20 cellular contexts compared by ENCODE assay signal in genomic region chr7:147153571-147153970, GRCh38.
DNase-seq lines count a peak whose midpoint lies in the region; ATAC-seq and TF ChIP-seq lines count a peak whose summit lies in the region.
"Had no signal": no experiment of that assay in that cellular context is flagged by ENCODE, and none has a peak within 500 bp of the region (broad histone marks: within the 10 kb centered on the region; RNA-seq: fewer than 3 reads in every experiment).

No MANE protein-coding gene starts in this region.

- H2AFZ ChIP-seq in OCI-LY3 (ENCODE audit: low read depth, low read length): no peak overlapping the region

- TF ChIP-seq CTCF in OCI-LY3 (IDR thresholded peaks at IDR 0.05; ENCODE audit: low read depth, low read length) (no peak), prostate gland (IDR thresholded peaks at IDR 0.05) (no peak)

- H3K36me3 ChIP-seq in OCI-LY3 (replicated peaks; ENCODE audit: low read depth, low read length) (no peaks in the 10 kb centered on the region), prostate gland (no peaks in the 10 kb centered on the region)
- H3K36me3 ChIP-seq: BLaER1 had no signal

- intact Hi-C loops in activated CD4-positive, alpha-beta T cell treated with anti-CD3 and anti-CD28 coated beads for 36 hours (cut with DNase I, micrococcal nuclease): no loop called here
- intact Hi-C loops in prostate gland (cut with DNase I): no loop called here

- TF ChIP-seq POLR2A in prostate gland (IDR thresholded peaks at IDR 0.05): no peak

- WGBS in prostate gland: 96% methylated on average over 3 of the region's 3 CpGs

- no peaks in the 10 kb centered on the region for H3K27me3 Mint-ChIP-seq in stimulated activated naive B cell treated with anti-CD40 and anti-IgM and Interleukin-4, amounts not matched to agents 10 μg/mL and 1 μg/mL and 100 μg/mL, for 72 hours
- no peaks in the 10 kb centered on the region for H3K27me3 Mint-ChIP-seq in activated CD4-positive, alpha-beta T cell treated with anti-CD3 and anti-CD28 coated beads for 36 hours

- POLR2A ChIA-PET in activated CD4-positive, alpha-beta T cell treated with anti-CD3 and anti-CD28 coated beads for 36 hours (lab: Charles Lee): no interaction called here

- H3K27ac ChIP-seq in OCI-LY3 (ENCODE audit: low read length) (no peak overlapping the region), prostate gland (no peak overlapping the region)
- H3K27ac ChIP-seq: BLaER1 had no signal

- H3K27me3 ChIP-seq in OCI-LY3 (ENCODE audit: low read depth, low read length) (no peaks in the 10 kb centered on the region), prostate gland (replicated peaks; ENCODE audit: insufficient read depth) (no peaks in the 10 kb centered on the region)
- H3K27me3 ChIP-seq: BLaER1 had no signal

- peaks cover 0 to 5% of the 10 kb centered on the region in 2 donors for H3K9me3 Mint-ChIP-seq in stimulated activated naive B cell treated with anti-CD40 and anti-IgM and Interleukin-4, amounts not matched to agents 10 μg/mL and 1 μg/mL and 100 μg/mL, for 72 hours
- peaks cover 7% of the 10 kb centered on the region for H3K9me3 Mint-ChIP-seq in activated CD4-positive, alpha-beta T cell treated with anti-CD3 and anti-CD28 coated beads for 36 hours (ENCODE audit: low read depth)

- H3K4me3 ChIP-seq in OCI-LY3 (ENCODE audit: low read length): no peak overlapping the region
- H3K4me3 ChIP-seq in prostate gland: no peak overlapping the region
- H3K4me3 ChIP-seq: BLaER1 had no signal

- H3K4me2 ChIP-seq in OCI-LY3 (ENCODE audit: low read length): peak overlapping the region; percentile 21; the same call in 1 of the 2 replicates
- H3K4me2 ChIP-seq: BLaER1, SK-N-SH had no signal

- no peaks in the 10 kb centered on the region for H4K20me1 ChIP-seq in OCI-LY3 (ENCODE audit: insufficient read depth, low read length)
- H4K20me1 ChIP-seq: BLaER1 had no signal

- peak; percentile 86 for ATAC-seq in GM18867 (IDR thresholded peaks at IDR 0.05; ENCODE audit: unreplicated experiment)
- peak; percentile 75 for ATAC-seq in GM21360 (IDR thresholded peaks at IDR 0.05; ENCODE audit: unreplicated experiment)
- ATAC-seq in HG03066 (IDR thresholded peaks at IDR 0.05; ENCODE audit: low read depth, unreplicated experiment): peak; percentile 58
- ATAC-seq in stimulated activated naive B cell treated with anti-CD40 and anti-IgM and Interleukin-4, amounts not matched to agents 10 μg/mL and 1 μg/mL and 100 μg/mL, for 72 hours (replicated peaks): no peak
- no peak for ATAC-seq in activated CD4-positive, alpha-beta T cell treated with anti-CD3 and anti-CD28 coated beads for 36 hours
- ATAC-seq: CD8-positive, alpha-beta T cell had no signal

- H3K9me3 ChIP-seq in OCI-LY3 (ENCODE audit: insufficient read depth, low read length) (no peaks in the 10 kb centered on the region), prostate gland (no peaks in the 10 kb centered on the region)
- H3K9me3 ChIP-seq: SK-N-SH had no signal

- H3K4me1 Mint-ChIP-seq in stimulated activated naive B cell treated with anti-CD40 and anti-IgM and Interleukin-4, amounts not matched to agents 10 μg/mL and 1 μg/mL and 100 μg/mL, for 72 hours: no peaks in the 10 kb centered on the region
- no peaks in the 10 kb centered on the region for H3K4me1 Mint-ChIP-seq in activated CD4-positive, alpha-beta T cell treated with anti-CD3 and anti-CD28 coated beads for 36 hours

- H3K79me2 ChIP-seq in OCI-LY3 (ENCODE audit: low read length): no peaks in the 10 kb centered on the region

- no peak for DNase-seq in stimulated activated naive B cell treated with anti-CD40 and anti-IgM and Interleukin-4, amounts not matched to agents 10 μg/mL and 1 μg/mL and 100 μg/mL, for 72 hours
- no peak for DNase-seq in activated CD4-positive, alpha-beta T cell treated with anti-CD3 and anti-CD28 coated beads for 36 hours
- no peak for DNase-seq in prostate gland (ENCODE audit: low spot score)
- DNase-seq: Calu3; CD8-positive, alpha-beta T cell; DMS79; H9; KG1; NCI-H1092; NCI-H1436 treated with DMSO at 0.1 percent for 48 hours; NCI-H2029 treated with DMSO at 0.1 percent for 48 hours; NCI-H510A; NCI-H748 treated with DMSO at 0.1 percent for 48 hours; SHP77 treated with DMSO at 0.1 percent for 48 hours; SK-N-SH had no signal

- H3K4me1 ChIP-seq in OCI-LY3 (ENCODE audit: low read length) (no peaks in the 10 kb centered on the region), prostate gland (replicated peaks) (no peaks in the 10 kb centered on the region)
- H3K4me1 ChIP-seq: BLaER1 had no signal

- H3K36me3 Mint-ChIP-seq in stimulated activated naive B cell treated with anti-CD40 and anti-IgM and Interleukin-4, amounts not matched to agents 10 μg/mL and 1 μg/mL and 100 μg/mL, for 72 hours: no peaks in the 10 kb centered on the region
- no peaks in the 10 kb centered on the region for H3K36me3 Mint-ChIP-seq in activated CD4-positive, alpha-beta T cell treated with anti-CD3 and anti-CD28 coated beads for 36 hours (ENCODE audit: low read depth)
- H3K36me3 Mint-ChIP-seq: CD8-positive, alpha-beta T cell had no signal

- no peak overlapping the region for H3K27ac Mint-ChIP-seq in stimulated activated naive B cell treated with anti-CD40 and anti-IgM and Interleukin-4, amounts not matched to agents 10 μg/mL and 1 μg/mL and 100 μg/mL, for 72 hours
- H3K27ac Mint-ChIP-seq in activated CD4-positive, alpha-beta T cell treated with anti-CD3 and anti-CD28 coated beads for 36 hours: no peak overlapping the region
- H3K27ac Mint-ChIP-seq: CD8-positive, alpha-beta T cell; H9 had no signal

- no peak overlapping the region for H3K4me3 Mint-ChIP-seq in stimulated activated naive B cell treated with anti-CD40 and anti-IgM and Interleukin-4, amounts not matched to agents 10 μg/mL and 1 μg/mL and 100 μg/mL, for 72 hours
- H3K4me3 Mint-ChIP-seq in activated CD4-positive, alpha-beta T cell treated with anti-CD3 and anti-CD28 coated beads for 36 hours: no peak overlapping the region
- H3K4me3 Mint-ChIP-seq: CD8-positive, alpha-beta T cell; H9 had no signal

- H3K9ac ChIP-seq in OCI-LY3 (ENCODE audit: low read length): no peak overlapping the region
- H3K9ac ChIP-seq: BLaER1, SK-N-SH had no signal

- CTCF ChIA-PET in activated CD4-positive, alpha-beta T cell treated with anti-CD3 and anti-CD28 coated beads for 36 hours (lab: Charles Lee): no interaction called here

Comparison
In these comparisons a context has a peak if more than half of its experiments do, and no peak if none do; other contexts are left out.
1. ATAC-seq: peak in GM18867 (single experiment), GM21360 (single experiment) and HG03066 (single experiment); none in stimulated activated naive B cell treated with anti-CD40 and anti-IgM and Interleukin-4, amounts not matched to agents 10 μg/mL and 1 μg/mL and 100 μg/mL, for 72 hours (0 of 2) and activated CD4-positive, alpha-beta T cell treated with anti-CD3 and anti-CD28 coated beads for 36 hours (single experiment).